ENCODE assay signal across 17 cellular contexts in the genomic region with DNA sequence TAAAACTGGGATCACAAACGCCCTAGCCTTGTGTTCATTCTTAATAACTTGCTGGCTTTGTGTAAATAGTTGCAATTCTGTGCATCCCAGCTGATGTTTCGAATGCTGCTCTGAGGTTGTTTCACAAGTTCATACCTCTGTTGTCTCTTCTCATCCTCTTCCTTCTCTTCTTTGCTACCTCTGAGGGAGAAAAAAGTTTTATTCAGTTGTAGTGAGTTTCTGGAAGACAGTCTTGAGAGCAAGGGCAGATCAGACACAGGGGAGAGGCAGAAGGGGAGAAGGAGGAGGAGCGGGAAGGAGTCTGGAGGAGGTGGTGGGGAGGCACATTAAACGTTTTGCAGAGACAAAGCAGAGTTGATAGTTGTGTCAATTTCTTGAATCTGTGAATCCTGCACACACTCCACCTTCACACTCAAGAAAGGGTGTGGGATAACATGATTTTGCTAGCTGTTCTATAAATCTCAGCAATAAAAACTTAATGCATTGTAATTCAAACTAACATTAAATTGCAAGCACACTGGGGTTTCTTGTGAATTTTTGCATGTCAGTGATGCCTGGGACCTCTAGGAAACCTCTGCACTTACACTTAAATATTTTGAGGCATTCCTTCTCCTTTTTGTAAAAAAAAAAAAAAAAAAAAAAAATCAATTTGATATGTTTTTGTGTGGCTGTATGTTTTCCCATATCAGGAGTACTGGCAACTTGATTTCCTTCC. TPM values are rescaled to one million over a fixed set of nuclear protein-coding genes. Genes with fewer than 3 reads are reported as not detected.
A peak's percentile ranks its signal among the peaks of the same experiment; 100 is the strongest.
DNase-seq lines count a peak whose midpoint lies in the region; ATAC-seq and TF ChIP-seq lines count a peak whose summit lies in the region.
"Had no signal": no experiment of that assay in that cellular context is flagged by ENCODE, and none has a peak within 500 bp of the region (broad histone marks: within the 10 kb centered on the region; RNA-seq: fewer than 3 reads in every experiment).

No MANE protein-coding gene starts in this region.

- POLR2A ChIA-PET in CD8-positive, alpha-beta T cell (lab: Charles Lee): no interaction called here

- H3K4me1 ChIP-seq in adrenal gland (replicated peaks in 1 of 2): peaks cover 4 to 14% of the 10 kb centered on the region in 2 donors
- H3K4me1 ChIP-seq in iPS-18a (ENCODE audit: control insufficient read depth, low read depth, low read length): peaks cover 57% of the 10 kb centered on the region
- no peaks in the 10 kb centered on the region for H3K4me1 ChIP-seq in CD8-positive, alpha-beta T cell (ENCODE audit: insufficient read depth, low read length)

- H3K27ac ChIP-seq in adrenal gland (peak overlapping the region; percentile 10 to 96 (median 93)), iPS-18a (ENCODE audit: low read length) (no peak overlapping the region)
- no peak overlapping the region for H3K27ac ChIP-seq in CD8-positive, alpha-beta T cell (ENCODE audit: low read depth, low read length)
- H3K27ac ChIP-seq: PC-9 had no signal

- DNase-seq in ELR (ENCODE audit: low read depth): peak; percentile 40
- DNase-seq in adrenal gland: peak in 2 of 7 donors; percentile 17 to 20
- DNase-seq in retina: peak; percentile 69
- DNase-seq in ACHN: no peak
- no peak for DNase-seq in CD8-positive, alpha-beta T cell
- no peak for DNase-seq in stimulated activated CD4-positive, alpha-beta T cell treated with anti-CD3 and anti-CD28 coated beads, Interleukin-12 subunit alpha, Interleukin-12 subunit beta, amount 100 ng/mL, for 4 hours
- DNase-seq: effector memory CD4-positive, alpha-beta T cell; H9; Kasumi-1; occipital lobe; PC-9; stimulated activated CD4-positive, alpha-beta T cell treated with anti-CD3 and anti-CD28 coated beads, Interleukin-4, amount 100 ng/mL, for 24 hours had no signal

- no peak for TF ChIP-seq CTCF in adrenal gland (IDR thresholded peaks at IDR 0.05)
- TF ChIP-seq CTCF in CD8-positive, alpha-beta T cell (IDR thresholded peaks at IDR 0.05): no peak

- no peaks in the 10 kb centered on the region for H3K27me3 ChIP-seq in adrenal gland
- H3K27me3 ChIP-seq in iPS-18a (ENCODE audit: control insufficient read depth, insufficient read depth, low read length): peaks cover 100% of the 10 kb centered on the region
- H3K27me3 ChIP-seq in CD8-positive, alpha-beta T cell (ENCODE audit: insufficient read depth, low read length): peaks cover 17% of the 10 kb centered on the region

- no peak overlapping the region for H3K9ac ChIP-seq in iPS-18a (ENCODE audit: low read length)

- CTCF ChIA-PET in CD8-positive, alpha-beta T cell (lab: Charles Lee): no interaction called here

- H3K4me3 ChIP-seq in adrenal gland (peak overlapping the region in 3 of 4 donors; percentile 10 to 71 (median 41)), iPS-18a (ENCODE audit: low read length) (peak overlapping the region; percentile 22)
- no peak overlapping the region for H3K4me3 ChIP-seq in CD8-positive, alpha-beta T cell (ENCODE audit: low read depth, low read length)
- H3K4me3 ChIP-seq: PC-9 had no signal

- H3K27me3 Mint-ChIP-seq in CD8-positive, alpha-beta T cell (ENCODE audit: low read depth): peaks cover 56% of the 10 kb centered on the region

- no peak overlapping the region for H3K4me3 Mint-ChIP-seq in CD8-positive, alpha-beta T cell
- H3K4me3 Mint-ChIP-seq: activated naive CD4-positive, alpha-beta T cell treated with anti-CD3 and anti-CD28 coated beads, Interleukin-2, amount 50 U/mL, for 24 hours had no signal

- no peak for ATAC-seq in HG03457 (IDR thresholded peaks at IDR 0.05; ENCODE audit: unreplicated experiment)
- no peak for ATAC-seq in CD8-positive, alpha-beta T cell

- WGBS in adrenal gland, 4 donors: 14 to 27% (median 23%) methylated on average over 4 of the region's 4 CpGs

- H3K36me3 ChIP-seq in adrenal gland (replicated peaks in 1 of 2) (peaks cover 0 to 56% of the 10 kb centered on the region in 2 donors), iPS-18a (ENCODE audit: control insufficient read depth, low read depth, low read length) (no peaks in the 10 kb centered on the region)
- H3K36me3 ChIP-seq in CD8-positive, alpha-beta T cell (ENCODE audit: insufficient read depth, low read length): no peaks in the 10 kb centered on the region

- intact Hi-C loops in adrenal gland (cut with DNase I): loop anchor here (5.0 kb wide), 1 partner anchor 250 kb away; no protein-coding TSS in a partner anchor
- intact Hi-C loops in CD8-positive, alpha-beta T cell (cut with DNase I, micrococcal nuclease): no loop called here

- no peaks in the 10 kb centered on the region for H3K36me3 Mint-ChIP-seq in CD8-positive, alpha-beta T cell
- H3K36me3 Mint-ChIP-seq: activated naive CD4-positive, alpha-beta T cell treated with anti-CD3 and anti-CD28 coated beads, Interleukin-2, amount 50 U/mL, for 24 hours had no signal

- no peaks in the 10 kb centered on the region for H3K4me1 Mint-ChIP-seq in CD8-positive, alpha-beta T cell (ENCODE audit: low read depth)

- no peaks in the 10 kb centered on the region for H3K9me3 Mint-ChIP-seq in CD8-positive, alpha-beta T cell
- H3K9me3 Mint-ChIP-seq: activated naive CD4-positive, alpha-beta T cell treated with anti-CD3 and anti-CD28 coated beads, Interleukin-2, amount 50 U/mL, for 24 hours had no signal

- TF ChIP-seq POLR2A in adrenal gland (IDR thresholded peaks at IDR 0.05): no peak

- H3K9me3 ChIP-seq in adrenal gland (replicated peaks in 1 of 3): no peaks in the 10 kb centered on the region
- H3K9me3 ChIP-seq in iPS-18a (ENCODE audit: control insufficient read depth, low read depth, low read length): no peaks in the 10 kb centered on the region
- H3K9me3 ChIP-seq in CD8-positive, alpha-beta T cell (ENCODE audit: low read length): no peaks in the 10 kb centered on the region

- in situ Hi-C loops in ACHN (cut with HindIII; ENCODE audit: low pct_ligation_motif_present, low pct_unique_long_range_greater_than_20kb, low sequenced_read_pairs): no loop called here

- no peak overlapping the region for H3K27ac Mint-ChIP-seq in CD8-positive, alpha-beta T cell
- H3K27ac Mint-ChIP-seq: activated naive CD4-positive, alpha-beta T cell treated with anti-CD3 and anti-CD28 coated beads, Interleukin-2, amount 50 U/mL, for 24 hours; CD14-positive monocyte; H9 had no signal

RNA-seq across cellular contexts. Expression of gene MEIS1, which starts 6.9 kb away (rescaled TPM):
- 100 to 1,000 TPM in 5 of 8 donors, 10 to 100 TPM in 3; 56.3 to 257 (median 129) TPM for total RNA-seq in adrenal gland
- polyA plus RNA-seq in adrenal gland: 100 to 1,000 TPM in 1 of 3 donors, 10 to 100 TPM in 2; 75.4 to 106 (median 98.4) TPM
- total RNA-seq in CD8-positive, alpha-beta T cell: not detected
- total RNA-seq: activated CD8-positive, alpha-beta memory T cell treated with anti-CD3 and anti-CD28 coated beads for 36 hours had no signal

Comparison
In these comparisons a context has a peak if more than half of its experiments do, and no peak if none do; other contexts are left out.
1. DNase-seq: peak in ELR (single experiment) and retina (single experiment); none in ACHN (single experiment), CD8-positive, alpha-beta T cell (0 of 7) and stimulated activated CD4-positive, alpha-beta T cell treated with anti-CD3 and anti-CD28 coated beads, Interleukin-12 subunit alpha, Interleukin-12 subunit beta, amount 100 ng/mL, for 4 hours (single experiment).
2. H3K27ac ChIP-seq: peak in adrenal gland (5 of 5); none in iPS-18a (single experiment) and CD8-positive, alpha-beta T cell (single experiment).
3. RNA of gene MEIS1, which starts 6.9 kb away (total RNA-seq): 56.3 to 257 TPM in adrenal gland; not detected in CD8-positive, alpha-beta T cell; every median in the first group is over 10 times any median in the second.
4. intact Hi-C loops: an anchor here in adrenal gland (5.0 kb wide); none called in CD8-positive, alpha-beta T cell.